In the genomic region with DNA sequence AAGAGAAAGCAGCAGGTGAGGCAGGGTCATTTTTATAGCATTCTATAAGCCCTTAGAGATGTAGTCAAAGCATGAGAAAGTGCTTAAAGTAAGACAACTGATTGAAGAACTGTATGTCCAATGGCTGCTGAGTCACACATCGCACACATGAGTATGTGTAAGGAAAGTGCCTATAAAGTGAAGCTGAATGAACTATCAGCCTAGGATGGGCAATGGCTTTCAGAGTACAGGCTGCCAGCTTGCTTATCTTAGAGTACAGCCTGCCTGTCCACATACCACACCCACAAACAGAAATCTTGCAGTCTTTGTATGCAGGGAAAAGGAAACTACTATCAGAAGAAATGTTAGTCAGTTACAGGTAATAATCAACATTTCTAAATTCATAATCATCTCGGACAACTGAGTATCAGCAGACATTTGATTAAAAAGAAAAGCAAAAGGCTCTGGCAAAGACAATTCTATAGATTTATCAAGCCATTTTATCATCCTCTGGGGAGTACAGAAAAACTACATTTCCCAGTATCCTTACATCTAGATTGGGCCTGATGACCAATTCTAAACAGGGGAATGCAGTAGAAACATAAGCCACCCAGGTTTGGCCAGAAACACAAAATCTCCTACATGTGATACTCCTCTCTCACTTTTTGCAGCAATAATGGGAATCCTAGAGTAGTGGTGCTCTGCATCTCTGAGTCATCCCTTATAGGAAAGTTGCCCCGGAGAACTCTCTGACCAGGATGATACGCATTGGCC, we compare ENCODE assay signal across 1 cellular context.
TF ChIP-seq lines count a peak whose summit lies in the region.

No MANE protein-coding gene starts in this region.

TF ChIP-seq in K562, 482 proteins besides CTCF, POLR2A, EP300 and RAD21 (continued from another document):
- TF ChIP-seq CEBPZ (IDR thresholded peaks at IDR 0.05; ENCODE audit: borderline replicate concordance, low read depth, low read length) (no peak), CREB1 (IDR thresholded peaks at IDR 0.05) (peak; percentile 67; the same call in 1 of the 2 replicates), CREB1 (CRISPR knock-in tag; IDR thresholded peaks at IDR 0.05) (no peak), SIX5 (IDR thresholded peaks at IDR 0.05; ENCODE audit: borderline replicate concordance in 1 of 2, insufficient read depth in 1 of 2, low read depth in 1 of 2, low read length in 2 of 2) (peak; percentile 51 to 52; a peak in 2 of 4 replicates), MLX (CRISPR knock-in tag; conservative IDR thresholded peaks at IDR 0.05) (no peak), SMARCC2 (IDR thresholded peaks at IDR 0.05; ENCODE audit: low read depth) (no peak; the same call in 1 of the 2 replicates), CREBBP (IDR thresholded peaks at IDR 0.05; ENCODE audit: low read depth, low read length) (no peak), ARID2 (IDR thresholded peaks at IDR 0.05) (no peak), FOXA3 (CRISPR knock-in tag; conservative IDR thresholded peaks at IDR 0.05 in 1 of 2, IDR thresholded peaks at IDR 0.05 in 1 of 2) (no peak)
- TF ChIP-seq, protein P1, sequence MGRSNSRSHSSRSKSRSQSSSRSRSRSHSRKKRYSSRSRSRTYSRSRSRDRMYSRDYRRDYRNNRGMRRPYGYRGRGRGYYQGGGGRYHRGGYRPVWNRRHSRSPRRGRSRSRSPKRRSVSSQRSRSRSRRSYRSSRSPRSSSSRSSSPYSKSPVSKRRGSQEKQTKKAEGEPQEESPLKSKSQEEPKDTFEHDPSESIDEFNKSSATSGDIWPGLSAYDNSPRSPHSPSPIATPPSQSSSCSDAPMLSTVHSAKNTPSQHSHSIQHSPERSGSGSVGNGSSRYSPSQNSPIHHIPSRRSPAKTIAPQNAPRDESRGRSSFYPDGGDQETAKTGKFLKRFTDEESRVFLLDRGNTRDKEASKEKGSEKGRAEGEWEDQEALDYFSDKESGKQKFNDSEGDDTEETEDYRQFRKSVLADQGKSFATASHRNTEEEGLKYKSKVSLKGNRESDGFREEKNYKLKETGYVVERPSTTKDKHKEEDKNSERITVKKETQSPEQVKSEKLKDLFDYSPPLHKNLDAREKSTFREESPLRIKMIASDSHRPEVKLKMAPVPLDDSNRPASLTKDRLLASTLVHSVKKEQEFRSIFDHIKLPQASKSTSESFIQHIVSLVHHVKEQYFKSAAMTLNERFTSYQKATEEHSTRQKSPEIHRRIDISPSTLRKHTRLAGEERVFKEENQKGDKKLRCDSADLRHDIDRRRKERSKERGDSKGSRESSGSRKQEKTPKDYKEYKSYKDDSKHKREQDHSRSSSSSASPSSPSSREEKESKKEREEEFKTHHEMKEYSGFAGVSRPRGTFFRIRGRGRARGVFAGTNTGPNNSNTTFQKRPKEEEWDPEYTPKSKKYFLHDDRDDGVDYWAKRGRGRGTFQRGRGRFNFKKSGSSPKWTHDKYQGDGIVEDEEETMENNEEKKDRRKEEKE (IDR thresholded peaks at IDR 0.05; ENCODE audit: borderline replicate concordance in 1 of 2, control insufficient read depth in 1 of 2, low read depth in 2 of 2, low read length in 1 of 2): no peak
